In the genomic region with DNA sequence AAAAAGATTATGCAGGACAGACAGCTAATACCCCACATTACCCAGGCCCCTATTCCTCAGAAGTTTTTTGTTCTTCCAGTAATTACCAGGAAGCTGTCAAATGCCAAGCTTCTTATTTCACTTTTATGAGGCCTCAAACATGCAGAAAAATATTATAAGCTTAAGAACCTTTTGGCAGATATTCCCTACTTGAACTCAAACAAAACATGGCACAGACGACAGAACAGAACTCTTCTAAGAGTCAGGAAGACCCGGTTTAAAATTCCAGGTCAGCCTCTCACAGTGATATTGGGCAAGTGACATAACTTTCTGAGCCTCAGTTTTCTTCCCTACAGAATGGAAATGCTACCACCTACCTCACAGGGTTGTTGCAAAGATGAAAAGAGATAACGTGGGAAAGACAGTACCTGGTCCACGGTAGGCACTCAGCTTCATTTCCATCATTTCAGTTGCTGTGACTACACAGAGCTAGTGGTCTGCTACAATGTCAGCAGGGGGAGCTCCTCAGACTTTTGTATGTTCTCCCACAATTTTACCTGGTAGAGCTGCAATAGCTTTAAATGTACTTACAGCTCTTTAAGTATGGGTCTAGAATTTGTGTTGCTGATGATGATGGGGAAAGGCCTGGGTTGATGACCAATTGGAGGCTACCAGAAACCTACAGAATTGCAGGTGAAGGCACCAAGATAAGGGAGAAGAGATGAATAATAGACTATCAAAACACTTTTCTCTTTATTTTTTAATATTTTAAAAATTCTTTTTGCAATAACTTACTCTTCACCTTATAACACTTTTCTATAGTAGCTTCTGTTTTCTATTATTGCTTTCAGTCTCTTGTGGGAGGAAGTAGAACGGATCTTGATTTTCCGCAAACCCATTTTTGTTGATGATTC, we compare ENCODE assay signal across 1 cellular context.
TF ChIP-seq lines count a peak whose summit lies in the region.

No MANE protein-coding gene starts in this region.

TF ChIP-seq in HCT116, 20 proteins besides CTCF, POLR2A, EP300 and RAD21 (continued from another document):
- no peak for TF ChIP-seq YY1 (IDR thresholded peaks at IDR 0.05; ENCODE audit: extremely low read depth, insufficient replicate concordance, low read depth, low read length)
- TF ChIP-seq EZH2phosphoT487 (IDR thresholded peaks at IDR 0.05; ENCODE audit: borderline replicate concordance): no peak
- TF ChIP-seq POLR2AphosphoS5 (IDR thresholded peaks at IDR 0.05; ENCODE audit: low read depth, low read length): no peak
- TF ChIP-seq CBX3 (IDR thresholded peaks at IDR 0.05; ENCODE audit: low read depth): no peak
- no peak for TF ChIP-seq CEBPB (IDR thresholded peaks at IDR 0.05; ENCODE audit: low read depth)
- no peak for TF ChIP-seq SIN3A (IDR thresholded peaks at IDR 0.05; ENCODE audit: low read depth)
- TF ChIP-seq ZNF274 (IDR thresholded peaks at IDR 0.05; ENCODE audit: low read depth, low read length): no peak
- no peak for TF ChIP-seq JUND (IDR thresholded peaks at IDR 0.05)
TF ChIP-seq in HCT116: peak in this region for 0.
